ENCODE assay signal across 9 cellular contexts in genomic region chr1:158527190-158527815, GRCh38. TPM values are rescaled to one million over a fixed set of nuclear protein-coding genes. Genes with fewer than 3 reads are reported as not detected.
DNase-seq lines count a peak whose midpoint lies in the region; ATAC-seq and TF ChIP-seq lines count a peak whose summit lies in the region.
"Had no signal": no experiment of that assay in that cellular context is flagged by ENCODE, and none has a peak within 500 bp of the region (broad histone marks: within the 10 kb centered on the region; RNA-seq: fewer than 3 reads in every experiment).

No MANE protein-coding gene starts in this region.

- intact Hi-C loops in Caco-2 (cut with micrococcal nuclease; ENCODE audit: unreplicated experiment) (no loop called here), HCT116 (cut with micrococcal nuclease) (no loop called here)

- H3K36me3 ChIP-seq in Caco-2 (ENCODE audit: control insufficient read depth, insufficient read depth, low read length) = no peaks in the 10 kb centered on the region
- H3K36me3 ChIP-seq in HCT116 (ENCODE audit: control insufficient read depth in 1 of 2, insufficient read depth in 2 of 2, low read length in 2 of 2) = no peaks in the 10 kb centered on the region

- H3K4me3 Mint-ChIP-seq in Caco-2 (ENCODE audit: unreplicated experiment) (no peak overlapping the region), immature natural killer cell (no peak overlapping the region), mesothelial cell of epicardium (no peak overlapping the region), type B pancreatic cell (no peak overlapping the region)

- ATAC-seq in HCT116 = peak; percentile 44; the same call in 1 of the 2 replicates

- BruUV-seq in Caco-2 (replicated peaks; lab: Mats Ljungman, UMichigan) (no TSS peak), HCT116 (replicated peaks; lab: Mats Ljungman, UMichigan) (no TSS peak)

- TF ChIP-seq POLR2A in HCT116 (IDR thresholded peaks at IDR 0.05; ENCODE audit: borderline replicate concordance, extremely low read depth, insufficient read depth, insufficient read length) = no peak

- H3K9me3 Mint-ChIP-seq in Caco-2 (ENCODE audit: unreplicated experiment) = no peaks in the 10 kb centered on the region
- H3K9me3 Mint-ChIP-seq in immature natural killer cell = peaks cover 0 to 12% (median 0%) of the 10 kb centered on the region in 6 donors
- H3K9me3 Mint-ChIP-seq in mesothelial cell of epicardium = peaks cover 52% of the 10 kb centered on the region
- H3K9me3 Mint-ChIP-seq in type B pancreatic cell = peaks cover 3% of the 10 kb centered on the region

- CTCF ChIA-PET in Caco-2 (lab: Charles Lee) = interaction anchor here (1.6 kb wide), 1 partner anchor 324 kb away, joined by 10 read pairs; no protein-coding TSS in a partner anchor
- CTCF ChIA-PET in HCT116 (lab: Charles Lee) = no interaction called here

- POLR2A ChIA-PET in Caco-2 (lab: Charles Lee) = no interaction called here
- POLR2A ChIA-PET in HCT116 (lab: Charles Lee) = no interaction called here

- H3K27ac Mint-ChIP-seq in Caco-2 (ENCODE audit: unreplicated experiment) (no peak overlapping the region), immature natural killer cell (no peak overlapping the region), mesothelial cell of epicardium (no peak overlapping the region), type B pancreatic cell (no peak overlapping the region)

- TF ChIP-seq RAD21 in HCT116 (IDR thresholded peaks at IDR 0.05; ENCODE audit: low read depth) = peak; percentile 16; the same call in 1 of the 2 replicates

- H3K9me3 ChIP-seq in Caco-2 (no peaks in the 10 kb centered on the region), HCT116 (ENCODE audit: control insufficient read depth in 1 of 2, insufficient read depth in 1 of 2, low read depth in 1 of 2, low read length in 2 of 2) (no peaks in the 10 kb centered on the region)

- no peaks in the 10 kb centered on the region for H3K79me2 ChIP-seq in HCT116 (ENCODE audit: insufficient read depth, low read length)

- no peak overlapping the region for H3K4me3 ChIP-seq in Caco-2 (ENCODE audit: low read depth, low read length)
- H3K4me3 ChIP-seq in HCT116 (replicated peaks in 1 of 2; ENCODE audit: low read depth in 1 of 2, low read length in 2 of 2) = no peak overlapping the region

- DNase-seq in Caco-2 (peak in 1 of 2 experiments; percentile 17), HCT116 (ENCODE audit: low read depth, low spot score) (no peak), SHP77 (lab: John Stamatoyannopoulos, UW) (peak; percentile 68 to 76), immature natural killer cell (peak in 2 of 3 donors; percentile 3 to 34), mesothelial cell of epicardium (ENCODE audit: low spot score in 2 of 2, unreplicated experiment in 2 of 2) (no peak), type B pancreatic cell (ENCODE audit: extremely low spot score, unreplicated experiment) (no peak), AG08395 (ENCODE audit: low spot score) (no peak)
- DNase-seq in activated naive CD4-positive, alpha-beta T cell (lab: John Stamatoyannopoulos, UW) = no peak
- DNase-seq: stimulated activated naive CD4-positive, alpha-beta T cell treated with Interleukin-2 at 50 U/mL for 16 hours had no signal

- H3K27me3 Mint-ChIP-seq in Caco-2 (ENCODE audit: insufficient read depth, unreplicated experiment) (peaks cover 13% of the 10 kb centered on the region), immature natural killer cell (ENCODE audit: low read depth in 3 of 3) (peaks cover 6 to 10% (median 8%) of the 10 kb centered on the region in 3 donors), mesothelial cell of epicardium (ENCODE audit: low read depth) (no peaks in the 10 kb centered on the region), type B pancreatic cell (no peaks in the 10 kb centered on the region)

- H2AFZ ChIP-seq in HCT116 (ENCODE audit: low read depth, low read length, poor library complexity, severe bottlenecking) = no peak overlapping the region

- H3K27ac ChIP-seq in HCT116 (ENCODE audit: low read depth, low read length) = no peak overlapping the region

- H3K4me1 ChIP-seq in Caco-2 (no peaks in the 10 kb centered on the region), HCT116 (ENCODE audit: control insufficient read depth in 1 of 2, insufficient read depth in 2 of 2, low read length in 2 of 2) (no peaks in the 10 kb centered on the region)

- H3K36me3 Mint-ChIP-seq in Caco-2 (ENCODE audit: insufficient read depth, unreplicated experiment) (no peaks in the 10 kb centered on the region), immature natural killer cell (no peaks in the 10 kb centered on the region), mesothelial cell of epicardium (peaks cover 10% of the 10 kb centered on the region), type B pancreatic cell (no peaks in the 10 kb centered on the region)

- H3K27me3 ChIP-seq in Caco-2 (replicated peaks; ENCODE audit: control insufficient read depth, insufficient read depth, low read length) = no peaks in the 10 kb centered on the region
- H3K27me3 ChIP-seq in HCT116 (ENCODE audit: insufficient read depth, low read length) = no peaks in the 10 kb centered on the region

- peak; percentile 61 to 69 for TF ChIP-seq CTCF in Caco-2 (IDR thresholded peaks at IDR 0.05; ENCODE audit: insufficient read depth in 1 of 2, low read depth in 1 of 2, low read length in 1 of 2, severe bottlenecking in 1 of 2, unreplicated experiment in 1 of 2)
- peak in 2 of 3 experiments; percentile 38 to 43; a peak in 4 of 6 replicates for TF ChIP-seq CTCF in HCT116 (IDR thresholded peaks at IDR 0.05 in 2 of 3, conservative IDR thresholded peaks at IDR 0.05 in 1 of 3; ENCODE audit: borderline replicate concordance in 1 of 3, insufficient read depth in 1 of 3, low read depth in 2 of 3, low read length in 2 of 3)
- no peak for TF ChIP-seq CTCF in mesothelial cell of epicardium (IDR thresholded peaks at IDR 0.05; ENCODE audit: unreplicated experiment)
- TF ChIP-seq CTCF in type B pancreatic cell (conservative IDR thresholded peaks at IDR 0.05) = no peak

- H3K4me2 ChIP-seq in HCT116 (ENCODE audit: low read length) = no peak overlapping the region

- no peak overlapping the region for H3K9ac ChIP-seq in HCT116 (ENCODE audit: low read length)

- H3K9me2 ChIP-seq in HCT116 (ENCODE audit: insufficient read depth) = no peaks in the 10 kb centered on the region

- no peaks in the 10 kb centered on the region for H3K4me1 Mint-ChIP-seq in Caco-2 (ENCODE audit: low read depth, unreplicated experiment)
- no peaks in the 10 kb centered on the region for H3K4me1 Mint-ChIP-seq in immature natural killer cell
- H3K4me1 Mint-ChIP-seq in mesothelial cell of epicardium = no peaks in the 10 kb centered on the region
- no peaks in the 10 kb centered on the region for H3K4me1 Mint-ChIP-seq in type B pancreatic cell (ENCODE audit: unreplicated experiment)

- H4K20me1 ChIP-seq in HCT116 (ENCODE audit: insufficient read depth) = no peaks in the 10 kb centered on the region

- RAD21 ChIA-PET in HCT116 (lab: Charles Lee; ENCODE audit: low non-redundant PET in 1 of 2, low total read pairs in 2 of 2, uncharacterized antibody in 2 of 2, unreplicated experiment in 2 of 2) = no interaction called here

TF ChIP-seq in HCT116, 20 proteins besides CTCF, POLR2A, EP300 and RAD21 (continues in another document):
- TF ChIP-seq EZH2phosphoT487 (IDR thresholded peaks at IDR 0.05; ENCODE audit: borderline replicate concordance) = no peak
- no peak for TF ChIP-seq ATF3 (IDR thresholded peaks at IDR 0.05)
- TF ChIP-seq SP1 (IDR thresholded peaks at IDR 0.05; ENCODE audit: low read depth) = no peak
- TF ChIP-seq YY1 (IDR thresholded peaks at IDR 0.05; ENCODE audit: extremely low read depth, insufficient replicate concordance, low read depth, low read length) = no peak
- no peak for TF ChIP-seq EGR1 (IDR thresholded peaks at IDR 0.05; ENCODE audit: low read depth)
- no peak for TF ChIP-seq ELF1 (IDR thresholded peaks at IDR 0.05; ENCODE audit: borderline replicate concordance, low read depth)

RNA-seq across cellular contexts. Expression of gene OR6Y1, which starts 26.9 kb away (rescaled TPM):
- not detected in 2 replicates for total RNA-seq in Caco-2 (2022)
- total RNA-seq in HCT116 (2021; ENCODE audit: unreplicated experiment) = not detected
- polyA plus RNA-seq in HCT116 (2012) = not detected in 2 replicates
- polyA plus RNA-seq in immature natural killer cell = not detected
- total RNA-seq in mesothelial cell of epicardium = not detected in 3 replicates
- total RNA-seq in type B pancreatic cell (ENCODE audit: low replicate concordance) = not detected in 2 replicates

RNA-seq across cellular contexts. Expression of gene OR6P1, which starts 43.1 kb away (rescaled TPM):
- not detected in 2 replicates for total RNA-seq in Caco-2 (2022)
- total RNA-seq in HCT116 (2021; ENCODE audit: unreplicated experiment) = not detected
- polyA plus RNA-seq in HCT116 (2012) = not detected in 2 replicates
- not detected for polyA plus RNA-seq in immature natural killer cell
- total RNA-seq in mesothelial cell of epicardium = not detected in 3 replicates
- not detected in 2 replicates for total RNA-seq in type B pancreatic cell (ENCODE audit: low replicate concordance)

RNA-seq across cellular contexts. Expression of gene OR10X1, which starts 52.4 kb away (rescaled TPM):
- not detected in 2 replicates for total RNA-seq in Caco-2 (2022)
- total RNA-seq in HCT116 (2021; ENCODE audit: unreplicated experiment) = not detected
- not detected in 2 replicates for polyA plus RNA-seq in HCT116 (2012)
- polyA plus RNA-seq in immature natural killer cell = not detected
- total RNA-seq in mesothelial cell of epicardium = not detected in 3 replicates
- total RNA-seq in type B pancreatic cell (ENCODE audit: low replicate concordance) = not detected in 2 replicates

RNA-seq across cellular contexts. Expression of gene OR10R2, which starts 55.3 kb away (rescaled TPM):
- total RNA-seq in Caco-2 (2022) (not detected in 2 replicates), HCT116 (2021; ENCODE audit: unreplicated experiment) (not detected), mesothelial cell of epicardium (not detected in 3 replicates), type B pancreatic cell (ENCODE audit: low replicate concordance) (not detected in 2 replicates)
- polyA plus RNA-seq in HCT116 (2012) = not detected in 2 replicates
- polyA plus RNA-seq in immature natural killer cell = not detected

Comparison
In these comparisons a context has a peak if more than half of its experiments do, and no peak if none do; other contexts are left out.
1. DNase-seq: peak in SHP77 (2 of 2) and immature natural killer cell (2 of 3); none in HCT116 (single experiment), mesothelial cell of epicardium (0 of 2), type B pancreatic cell (single experiment), AG08395 (single experiment) and activated naive CD4-positive, alpha-beta T cell (0 of 4).
2. CTCF ChIP-seq: peak in Caco-2 (2 of 2) and HCT116 (2 of 3); none in mesothelial cell of epicardium (single experiment) and type B pancreatic cell (single experiment).